ENCODE assay signal across 8 cellular contexts in genomic region chr1:17011439-17012307, GRCh38.
DNase-seq lines count a peak whose midpoint lies in the region; ATAC-seq and TF ChIP-seq lines count a peak whose summit lies in the region.

TSS of gene ATP13A2 (minus strand) at chr1:17011928. CDS start at chr1:17011738, 190 bp downstream.

- H3K4me2 ChIP-seq in OCI-LY3 (ENCODE audit: low read length), result peak within 1 kb of the TSS; percentile 91

- H3K4me3 ChIP-seq in OCI-LY3 (ENCODE audit: low read length) (peak within 1 kb of the TSS; percentile 93), mucosa of rectum (ENCODE audit: low read length in 2 of 2) (peak within 1 kb of the TSS; percentile 80)

- peaks cover 17% of the 10 kb centered on the region for H3K4me1 ChIP-seq in OCI-LY3 (ENCODE audit: low read length)
- H3K4me1 ChIP-seq in mucosa of rectum (ENCODE audit: control insufficient read depth in 2 of 2, insufficient read depth in 2 of 2, low read length in 2 of 2), result peaks cover 18 to 19% of the 10 kb centered on the region in 2 donors

- no peak within 1 kb of the TSS for H3K27ac ChIP-seq in OCI-LY3 (ENCODE audit: low read length)
- H3K27ac ChIP-seq in mucosa of rectum (ENCODE audit: low read depth in 2 of 2, low read length in 2 of 2), result no peak within 1 kb of the TSS

- peak within 1 kb of the TSS; percentile 57 for H3K9ac ChIP-seq in OCI-LY3 (ENCODE audit: low read length)
- peak within 1 kb of the TSS; percentile 47 to 67 for H3K9ac ChIP-seq in mucosa of rectum (ENCODE audit: low read depth in 1 of 2, low read length in 2 of 2)

- no peak for TF ChIP-seq POLR2A in erythroblast (IDR thresholded peaks at IDR 0.05; ENCODE audit: low read length)

- H3K27me3 ChIP-seq in OCI-LY3 (ENCODE audit: low read depth, low read length) (no peaks in the 10 kb centered on the region), mucosa of rectum (ENCODE audit: control insufficient read depth in 2 of 2, insufficient read depth in 2 of 2, low read length in 2 of 2) (no peaks in the 10 kb centered on the region)

- TF ChIP-seq CTCF in OCI-LY3 (IDR thresholded peaks at IDR 0.05; ENCODE audit: low read depth, low read length), result no peak

- H3K9me3 ChIP-seq in OCI-LY3 (ENCODE audit: insufficient read depth, low read length) (no peaks in the 10 kb centered on the region), mucosa of rectum (ENCODE audit: control insufficient read depth in 2 of 2, low read length in 2 of 2) (no peaks in the 10 kb centered on the region)

- no peaks in the 10 kb centered on the region for H4K20me1 ChIP-seq in OCI-LY3 (ENCODE audit: insufficient read depth, low read length)

- peak within 1 kb of the TSS; percentile 65 for H2AFZ ChIP-seq in OCI-LY3 (ENCODE audit: low read depth, low read length)

- no peaks in the 10 kb centered on the region for H3K79me2 ChIP-seq in OCI-LY3 (ENCODE audit: low read length)

- DNase-seq in CMK (ENCODE audit: low read depth) (peak; percentile 68), HUDEP-2 (lab: John Stamatoyannopoulos, UW; ENCODE audit: unreplicated experiment in 76 of 76) (peak in 65 of 76 experiments; percentile 4 to 76 (median 55)), erythroblast (lab: John Stamatoyannopoulos, UW) (peak; percentile 74 to 81)
- peak; percentile 84 for DNase-seq in activated T-cell treated with anti-CD3 and anti-CD28 coated beads, Interleukin-2, amount 50 U/mL, for 1 hour
- DNase-seq in stimulated activated CD8-positive, alpha-beta memory T cell treated with anti-CD3 and anti-CD28 coated beads, Interleukin-4, amount 100 ng/mL, for 48 hours, result peak; percentile 84

- H3K36me3 ChIP-seq in OCI-LY3 (replicated peaks; ENCODE audit: low read depth, low read length) (no peaks in the 10 kb centered on the region), mucosa of rectum (ENCODE audit: control insufficient read depth in 2 of 2, insufficient read depth in 2 of 2, low read length in 2 of 2) (no peaks in the 10 kb centered on the region)

- peak; percentile 66 for ATAC-seq in GM19468 (IDR thresholded peaks at IDR 0.05; ENCODE audit: extremely low read depth, unreplicated experiment)
